Comparison of ENCODE assay signal across 11 cellular contexts in genomic region chr10:79468015-79468560, GRCh38. TPM values are rescaled to one million over a fixed set of nuclear protein-coding genes. Genes with fewer than 3 reads are reported as not detected.
DNase-seq lines count a peak whose midpoint lies in the region; ATAC-seq and TF ChIP-seq lines count a peak whose summit lies in the region.
"Had no signal": no experiment of that assay in that cellular context is flagged by ENCODE, and none has a peak within 500 bp of the region (broad histone marks: within the 10 kb centered on the region; RNA-seq: fewer than 3 reads in every experiment).

No MANE protein-coding gene starts in this region.

- H4K20me1 ChIP-seq in Loucy (ENCODE audit: insufficient read depth, low read length, poor library complexity, severe bottlenecking) = no peaks in the 10 kb centered on the region

- no peaks in the 10 kb centered on the region for H3K9me2 ChIP-seq in Loucy (replicated peaks; ENCODE audit: low read depth, low read length)

- H3K9me3 ChIP-seq in Loucy (ENCODE audit: insufficient read depth, low read depth, low read length) (no peaks in the 10 kb centered on the region), lower lobe of right lung (no peaks in the 10 kb centered on the region), suprapubic skin (no peaks in the 10 kb centered on the region)

- H3K27ac ChIP-seq in dorsolateral prefrontal cortex (peak overlapping the region in 48 of 59 donors; percentile 4 to 78 (median 59)), lower lobe of right lung (peak overlapping the region; percentile 14), suprapubic skin (peak overlapping the region; percentile 31)
- H3K27ac ChIP-seq: cardiac muscle cell had no signal

- H3K9ac ChIP-seq in Loucy (ENCODE audit: low read depth, low read length, poor library complexity, severe bottlenecking) = no peak overlapping the region

- H3K9me3 Mint-ChIP-seq in immature natural killer cell = no peaks in the 10 kb centered on the region

- ATAC-seq in lower lobe of right lung = peak; percentile 31 to 39
- no peak for ATAC-seq in GM21737 (IDR thresholded peaks at IDR 0.05; ENCODE audit: unreplicated experiment)
- ATAC-seq in HG02884 (IDR thresholded peaks at IDR 0.05; ENCODE audit: unreplicated experiment) = no peak

- no peaks in the 10 kb centered on the region for H3K79me2 ChIP-seq in Loucy (ENCODE audit: insufficient read depth, low read length)

- no peak overlapping the region for H3K27ac Mint-ChIP-seq in immature natural killer cell

- H3K27me3 ChIP-seq in Loucy (ENCODE audit: insufficient read depth, low read length, poor library complexity, severe bottlenecking) (no peaks in the 10 kb centered on the region), dorsolateral prefrontal cortex (no peaks in the 10 kb centered on the region), lower lobe of right lung (ENCODE audit: low read depth) (no peaks in the 10 kb centered on the region), suprapubic skin (no peaks in the 10 kb centered on the region)
- H3K27me3 ChIP-seq: cardiac muscle cell had no signal

- no peak overlapping the region for H3K4me3 Mint-ChIP-seq in immature natural killer cell

- intact Hi-C loops in dorsolateral prefrontal cortex (cut with DNase I) = no loop called here
- intact Hi-C loops in lower lobe of right lung (cut with DNase I) = loop anchor here (10.0 kb wide), 1 partner anchor 93 kb away; no protein-coding TSS in a partner anchor

- no peak for TF ChIP-seq POLR2A in suprapubic skin (IDR thresholded peaks at IDR 0.05)

- peak overlapping the region; percentile 64 for H2AFZ ChIP-seq in Loucy (ENCODE audit: low read length)

- no peaks in the 10 kb centered on the region for H3K36me3 Mint-ChIP-seq in immature natural killer cell

- H3K4me1 ChIP-seq in Loucy (ENCODE audit: insufficient read depth, low read length, poor library complexity, severe bottlenecking) = peaks cover 4% of the 10 kb centered on the region
- peaks cover 20% of the 10 kb centered on the region for H3K4me1 ChIP-seq in lower lobe of right lung
- no peaks in the 10 kb centered on the region for H3K4me1 ChIP-seq in suprapubic skin

- H3K4me3 ChIP-seq in Loucy (ENCODE audit: low read length, poor library complexity, severe bottlenecking) = no peak overlapping the region
- no peak overlapping the region for H3K4me3 ChIP-seq in dorsolateral prefrontal cortex
- no peak overlapping the region for H3K4me3 ChIP-seq in lower lobe of right lung
- H3K4me3 ChIP-seq in suprapubic skin = no peak overlapping the region
- H3K4me3 ChIP-seq: cardiac muscle cell, lung had no signal

- no peaks in the 10 kb centered on the region for H3F3A ChIP-seq in Loucy (ENCODE audit: low read depth)

- DNase-seq in dorsolateral prefrontal cortex (no peak), lower lobe of right lung (no peak), suprapubic skin (ENCODE audit: low spot score in 2 of 2) (no peak), dedifferentiated amniotic fluid mesenchymal stem cell (ENCODE audit: extremely low spot score) (no peak), immature natural killer cell (no peak)

- TF ChIP-seq EP300 in suprapubic skin (IDR thresholded peaks at IDR 0.05) = no peak

- peaks cover under 1 to 7% (median 2%) of the 10 kb centered on the region in 3 donors for H3K27me3 Mint-ChIP-seq in immature natural killer cell (ENCODE audit: low read depth in 3 of 3)

- 81% methylated on average over 3 of the region's 3 CpGs for WGBS in suprapubic skin

- H3K4me1 Mint-ChIP-seq in immature natural killer cell = no peaks in the 10 kb centered on the region

- TF ChIP-seq CTCF in Loucy (conservative IDR thresholded peaks at IDR 0.05; ENCODE audit: low read length) (no peak), dorsolateral prefrontal cortex (IDR thresholded peaks at IDR 0.05 in 54 of 56, conservative IDR thresholded peaks at IDR 0.05 in 2 of 56; ENCODE audit: low read depth in 1 of 56, partially characterized antibody in 56 of 56) (no peak), lower lobe of right lung (IDR thresholded peaks at IDR 0.05) (no peak), suprapubic skin (IDR thresholded peaks at IDR 0.05) (no peak)

- H3K36me3 ChIP-seq in Loucy (ENCODE audit: insufficient read depth, low read length) = no peaks in the 10 kb centered on the region
- H3K36me3 ChIP-seq in lower lobe of right lung = no peaks in the 10 kb centered on the region
- no peaks in the 10 kb centered on the region for H3K36me3 ChIP-seq in suprapubic skin
- H3K36me3 ChIP-seq: cardiac muscle cell had no signal

- H3K4me2 ChIP-seq in Loucy (ENCODE audit: low read depth, low read length, poor library complexity, severe bottlenecking) = no peak overlapping the region

RNA-seq across cellular contexts. Expression of gene ZCCHC24, which starts 22.7 kb away (rescaled TPM):
- total RNA-seq in dorsolateral prefrontal cortex = 100 to 1,000 TPM in 56 of 120 experiments, 10 to 100 TPM in 64; 46.7 to 245 (median 97.2) TPM
- total RNA-seq in lower lobe of right lung = 34.7 TPM
- total RNA-seq in suprapubic skin = 10 to 100 TPM in 2 of 4 donors, 1 to 10 TPM in 2; 8.9 to 17.3 (median 12.8) TPM
- 1 to 10 TPM; 1.6 to 2.2 (median 1.7) TPM for polyA plus RNA-seq in immature natural killer cell

RNA-seq across cellular contexts. Expression of gene EIF5AL1, which starts 44.2 kb away (rescaled TPM):
- total RNA-seq in dorsolateral prefrontal cortex (1 to 10 TPM in 4 of 120 experiments, under 1 TPM in 73, not detected in 43; 0.11 to 1.1 (median 0.44) TPM), lower lobe of right lung (not detected), suprapubic skin (under 1 TPM in 3 of 4 donors, not detected in 1; 0.23 to 0.52 (median 0.47) TPM)
- under 1 TPM; 0.21 to 0.48 (median 0.38) TPM for polyA plus RNA-seq in immature natural killer cell
- total RNA-seq: osteocyte had no signal

Comparison
In these comparisons a context has a peak if more than half of its experiments do, and no peak if none do; other contexts are left out.
1. ATAC-seq: peak in lower lobe of right lung (2 of 2); none in GM21737 (single experiment) and HG02884 (single experiment).
2. Peak in every context shown above with its lines, with median percentiles within 50 percentile points of each other: H3K27ac ChIP-seq.